In the genomic region with DNA sequence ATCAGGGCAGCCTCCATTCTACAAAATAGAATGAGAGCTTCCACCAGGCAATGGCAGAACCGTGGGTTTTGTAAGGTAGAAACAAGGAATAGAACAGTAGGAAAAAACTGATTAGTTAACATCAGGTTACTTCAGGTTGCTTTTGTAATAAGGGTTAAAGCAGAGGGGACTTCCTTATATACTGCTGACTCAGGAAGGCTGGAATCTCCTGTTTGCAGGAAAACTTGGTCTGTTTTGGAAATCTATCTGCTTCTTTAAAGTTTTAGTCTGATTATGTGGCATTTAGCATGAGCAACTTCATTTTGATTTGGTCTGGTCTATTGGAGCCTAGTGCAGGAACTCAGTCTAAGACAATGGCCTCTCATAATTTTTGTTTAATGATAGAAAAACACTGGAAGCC, we compare ENCODE assay signal across 10 cellular contexts.
"Had no signal": no experiment of that assay in that cellular context is flagged by ENCODE, and none has a peak within 500 bp of the region (broad histone marks: within the 10 kb centered on the region; RNA-seq: fewer than 3 reads in every experiment).

No MANE protein-coding gene starts in this region.

- H3K4me3 ChIP-seq: tibial nerve had no signal

- ATAC-seq: activated T-helper 17 cell treated with anti-CD3 and anti-CD28 coated beads, Interleukin-2, amount 50 U/mL, for 72 hours; effector memory CD8-positive, alpha-beta T cell; left lobe of liver; natural killer cell treated with Interleukin-12 subunit alpha and Interleukin-12 subunit beta and Interleukin-15 and Interleukin-18, amount 100 ng/mL, for 72 hours had no signal

- H3K36me3 ChIP-seq: tibial nerve had no signal

- DNase-seq: activated CD4-positive, alpha-beta T cell treated with anti-CD3 and anti-CD28 coated beads, Interleukin-2, amount 10 ng/mL, durations not matched to agents 7 days and 5 days; activated CD4-positive, CD25-positive, alpha-beta regulatory T cell; activated CD8-positive, alpha-beta memory T cell treated with anti-CD3 and anti-CD28 coated beads for 24 hours; activated naive CD4-positive, alpha-beta T cell treated with anti-CD3 and anti-CD28 coated beads for 36 hours; effector memory CD8-positive, alpha-beta T cell; T-helper 2 cell had no signal

- H3K27me3 ChIP-seq: tibial nerve had no signal

- H3K27ac ChIP-seq: tibial nerve had no signal
